ENCODE assay signal across 8 cellular contexts in genomic region chr19:38142176-38143035, GRCh38.
DNase-seq lines count a peak whose midpoint lies in the region; ATAC-seq and TF ChIP-seq lines count a peak whose summit lies in the region.

No MANE protein-coding gene starts in this region.

- H3K27ac ChIP-seq in Karpas-422 (ENCODE audit: low read length) (no peak overlapping the region), spleen (no peak overlapping the region)

- TF ChIP-seq CTCF in astrocyte of the cerebellum (IDR thresholded peaks at IDR 0.05; ENCODE audit: low read depth, low read length, missing control alignments) (peak; percentile 97), spleen (IDR thresholded peaks at IDR 0.05 in 8 of 11, conservative IDR thresholded peaks at IDR 0.05 in 3 of 11) (peak in 10 of 11 experiments; percentile 17 to 64 (median 52))

- no peak for ATAC-seq in HG03095 (IDR thresholded peaks at IDR 0.05; ENCODE audit: unreplicated experiment)

- H3K27me3 ChIP-seq in Karpas-422 (ENCODE audit: low read length) (no peaks in the 10 kb centered on the region), spleen (replicated peaks in 1 of 7) (no peaks in the 10 kb centered on the region)

- no peak overlapping the region for H3K9ac ChIP-seq in Karpas-422 (ENCODE audit: low read length)

- peaks cover 6% of the 10 kb centered on the region; the same call in 1 of the 2 replicates for H3K79me2 ChIP-seq in Karpas-422 (ENCODE audit: low read length)

- H3K9me2 ChIP-seq in Karpas-422 (replicated peaks; ENCODE audit: insufficient read depth, low read length) = no peaks in the 10 kb centered on the region

- in situ Hi-C loops in astrocyte of the cerebellum (cut with HindIII; ENCODE audit: low sequenced_read_pairs) = loop anchor here (5.0 to 10.0 kb wide), 2 partner anchors 75 to 178 kb away; no protein-coding TSS in a partner anchor

- H4K20me1 ChIP-seq in Karpas-422 (ENCODE audit: insufficient read depth, low read depth, low read length) = no peaks in the 10 kb centered on the region

- H3K36me3 ChIP-seq in Karpas-422 (ENCODE audit: insufficient read depth, low read length) (peaks cover 18% of the 10 kb centered on the region), spleen (peaks cover 0 to 91% (median 19%) of the 10 kb centered on the region in 6 donors)

- TF ChIP-seq POLR2A in spleen (IDR thresholded peaks at IDR 0.05) = no peak

- intact Hi-C loops in spleen (cut with DNase I; ENCODE audit: low total_unique reads) = no loop called here

- H3K9me3 ChIP-seq in Karpas-422 (ENCODE audit: low read length) (no peaks in the 10 kb centered on the region), spleen (no peaks in the 10 kb centered on the region)

- no peak overlapping the region for H2AFZ ChIP-seq in Karpas-422 (ENCODE audit: low read length)

- DNase-seq in DMS79 treated with DMSO at 0.1 percent for 48 hours (lab: John Stamatoyannopoulos, UW) = peak; percentile 34
- DNase-seq in Karpas-422 = peak; percentile 78
- peak; percentile 68 for DNase-seq in SK-N-DZ (ENCODE audit: low spot score)
- DNase-seq in astrocyte of the cerebellum (ENCODE audit: low read depth) = no peak
- peak in 47 of 51 donors; percentile 3 to 81 (median 51) for DNase-seq in hypothalamus (lab: John Stamatoyannopoulos, UW)
- no peak for DNase-seq in spleen
- DNase-seq in T1000 (lab: John Stamatoyannopoulos, UW) = no peak

- no peak overlapping the region for H3K4me2 ChIP-seq in Karpas-422 (ENCODE audit: low read depth, low read length, poor library complexity, severe bottlenecking)

- H3K4me1 ChIP-seq in Karpas-422 (ENCODE audit: low read length) (no peaks in the 10 kb centered on the region), spleen (no peaks in the 10 kb centered on the region)

- 67 to 76% (median 75%) methylated on average over 17 of the region's 17 CpGs for WGBS in spleen, 5 donors

- H3K4me3 ChIP-seq in Karpas-422 (ENCODE audit: low read length) (no peak overlapping the region), astrocyte of the cerebellum (ENCODE audit: low read depth, low read length) (no peak overlapping the region), spleen (no peak overlapping the region)

Comparison
In these comparisons a context has a peak if more than half of its experiments do, and no peak if none do; other contexts are left out.
1. DNase-seq: peak in DMS79 treated with DMSO at 0.1 percent for 48 hours (single experiment), Karpas-422 (single experiment), SK-N-DZ (single experiment) and hypothalamus (47 of 51); none in astrocyte of the cerebellum (single experiment), spleen (single experiment) and T1000 (single experiment).